27 cellular contexts compared by ENCODE assay signal in genomic region chr12:50723870-50724269, GRCh38. TPM values are rescaled to one million over a fixed set of nuclear protein-coding genes. Genes with fewer than 3 reads are reported as not detected.
DNase-seq lines count a peak whose midpoint lies in the region; ATAC-seq, FAIRE-seq and TF ChIP-seq lines count a peak whose summit lies in the region.
"Had no signal": no experiment of that assay in that cellular context is flagged by ENCODE, and none has a peak within 500 bp of the region (broad histone marks: within the 10 kb centered on the region; RNA-seq: fewer than 3 reads in every experiment).

No MANE protein-coding gene starts in this region.

- no peak overlapping the region for H2BK15ac ChIP-seq in IMR-90 (ENCODE audit: low read depth, low read length)

- H3K79me1 ChIP-seq in IMR-90 (ENCODE audit: low read depth in 1 of 2, low read length in 2 of 2), result no peaks in the 10 kb centered on the region

- H2AK5ac ChIP-seq in IMR-90 (ENCODE audit: low read depth, low read length), result no peak overlapping the region

- H3K9ac ChIP-seq in IMR-90 (ENCODE audit: low read depth, low read length) (no peak overlapping the region), skeletal muscle tissue (ENCODE audit: low read depth in 1 of 3, low read length in 3 of 3) (no peak overlapping the region), kidney (ENCODE audit: low read length in 2 of 2) (no peak overlapping the region)
- H3K9ac ChIP-seq: BLaER1 had no signal

- H3K36me3 ChIP-seq in IMR-90 (ENCODE audit: control insufficient read depth, insufficient read depth, low read length) (peaks cover 33% of the 10 kb centered on the region), skeletal muscle tissue (ENCODE audit: control insufficient read depth in 3 of 3, insufficient read depth in 3 of 3, low read length in 3 of 3) (peaks cover 36 to 58% (median 49%) of the 10 kb centered on the region in 3 donors), kidney (ENCODE audit: control insufficient read depth in 1 of 2, insufficient read depth in 2 of 2, low read length in 2 of 2) (peaks cover 26 to 57% of the 10 kb centered on the region in 2 donors)

- in situ Hi-C loops in IMR-90 (cut with MboI; ENCODE audit: low sequenced_read_pairs), result no loop called here

- TF ChIP-seq POLR2A in IMR-90 (IDR thresholded peaks at IDR 0.05; ENCODE audit: low read depth, low read length), result no peak

- POLR2A ChIA-PET in IMR-90 (lab: Charles Lee; ENCODE audit: unreplicated experiment), result no interaction called here

- no peak overlapping the region for H3K27ac ChIP-seq in IMR-90 (ENCODE audit: insufficient read depth, low read length)
- peak overlapping the region; percentile 13 for H3K27ac ChIP-seq in cingulate gyrus (ENCODE audit: low read depth, low read length)
- peak overlapping the region; percentile 26 for H3K27ac ChIP-seq in skeletal muscle tissue (ENCODE audit: low read depth, low read length)
- H3K27ac ChIP-seq in kidney (ENCODE audit: low read depth in 2 of 2, low read length in 2 of 2), result no peak overlapping the region
- H3K27ac ChIP-seq: BLaER1, esophagus muscularis mucosa, psoas muscle, SJCRH30 had no signal

- peak; percentile 11 for DNase-seq in IMR-90
- DNase-seq in left lobe of liver (ENCODE audit: low spot score), result no peak
- DNase-seq in kidney, result no peak
- DNase-seq in islet precursor cell, result no peak
- DNase-seq: activated B cell treated with CpG ODN at 0.5 μM for 24 hours; activated CD4-positive, alpha-beta T cell treated with anti-CD3 and anti-CD28 coated beads, Interleukin-2, amount 50 U/mL, for 1 hour; activated gamma-delta T cell; activated T-cell treated with anti-CD3 and anti-CD28 coated beads, Interleukin-2, amount 50 U/mL, for 1 hour; central memory CD4-positive, alpha-beta T cell; H7; hypothalamus; naive thymus-derived CD4-positive, alpha-beta T cell; NCI-H146; NCI-H2107; nucleus accumbens; psoas muscle; SJCRH30; stimulated activated CD4-positive, alpha-beta T cell treated with anti-CD3 and anti-CD28 coated beads, Interleukin-4, amount 100 ng/mL, for 24 hours; T1000; trophoblast cell had no signal

- H4K8ac ChIP-seq in IMR-90 (ENCODE audit: low read depth in 2 of 2, low read length in 2 of 2), result no peak overlapping the region

- H4K20me1 ChIP-seq in IMR-90 (ENCODE audit: insufficient read depth, low read length), result no peaks in the 10 kb centered on the region
- H4K20me1 ChIP-seq: BLaER1 had no signal

- no peak overlapping the region for H4K5ac ChIP-seq in IMR-90 (ENCODE audit: low read depth, low read length)

- H3K56ac ChIP-seq in IMR-90 (ENCODE audit: extremely low read depth, insufficient read depth, low read length), result no peak overlapping the region

- H3K4ac ChIP-seq in IMR-90 (ENCODE audit: low read depth, low read length), result no peak overlapping the region

- no peak overlapping the region for H3K18ac ChIP-seq in IMR-90 (ENCODE audit: low read depth, low read length)

- H2BK20ac ChIP-seq in IMR-90 (ENCODE audit: low read depth, low read length), result no peak overlapping the region

- H2BK5ac ChIP-seq in IMR-90 (ENCODE audit: low read depth, low read length, poor library complexity, severe bottlenecking), result no peak overlapping the region

- H3K27me3 ChIP-seq in IMR-90 (ENCODE audit: control insufficient read depth, insufficient read depth, low read length) (no peaks in the 10 kb centered on the region), skeletal muscle tissue (ENCODE audit: control insufficient read depth in 3 of 3, insufficient read depth in 3 of 3, low read length in 3 of 3) (no peaks in the 10 kb centered on the region)
- H3K27me3 ChIP-seq: BLaER1, esophagus muscularis mucosa, SJCRH30 had no signal

- TF ChIP-seq CTCF in IMR-90 (conservative IDR thresholded peaks at IDR 0.05; ENCODE audit: low read depth, low read length), result no peak
- TF ChIP-seq CTCF in kidney (IDR thresholded peaks at IDR 0.05; ENCODE audit: borderline replicate concordance, extremely low read depth, insufficient read depth), result no peak

- H3K4me2 ChIP-seq in IMR-90 (ENCODE audit: low read depth, low read length), result no peak overlapping the region
- H3K4me2 ChIP-seq: BLaER1 had no signal

- H3K4me3 ChIP-seq in IMR-90 (ENCODE audit: insufficient read depth, low read depth, low read length) (no peak overlapping the region), skeletal muscle tissue (ENCODE audit: low read length in 3 of 3) (no peak overlapping the region), kidney (ENCODE audit: low read length in 2 of 2) (no peak overlapping the region)
- H3K4me3 ChIP-seq: BLaER1, esophagus muscularis mucosa, psoas muscle, SJCRH30 had no signal

- no peak overlapping the region for H2AK9ac ChIP-seq in IMR-90 (replicated peaks; ENCODE audit: low read depth, low read length, poor library complexity)

- dilution Hi-C loops in IMR-90 (cut with HindIII; ENCODE audit: low sequenced_read_pairs, unreplicated experiment), result no loop called here

- peaks cover 2% of the 10 kb centered on the region; the same call in 1 of the 2 replicates for H3K9me1 ChIP-seq in IMR-90 (ENCODE audit: insufficient read depth, low read length)

- H3K4me1 ChIP-seq in IMR-90 (ENCODE audit: control insufficient read depth, insufficient read depth, low read length), result peaks cover 2% of the 10 kb centered on the region; the same call in 1 of the 2 replicates
- H3K4me1 ChIP-seq in skeletal muscle tissue (ENCODE audit: control insufficient read depth in 3 of 3, insufficient read depth in 3 of 3, low read length in 3 of 3), result peaks cover 0 to 15% (median 2%) of the 10 kb centered on the region in 3 donors
- H3K4me1 ChIP-seq in kidney (ENCODE audit: control insufficient read depth in 1 of 2, insufficient read depth in 1 of 2, low read depth in 1 of 2, low read length in 2 of 2), result peaks cover 0 to 4% of the 10 kb centered on the region in 2 donors
- H3K4me1 ChIP-seq: BLaER1, psoas muscle, SJCRH30 had no signal

- WGBS in IMR-90 (ENCODE audit: extremely low coverage in 2 of 2, insufficient read length in 1 of 2), 2 experiments, result no CpG with 5 or more reads among the region's 1 CpG

- no peak for FAIRE-seq in kidney (lab: Jason Lieb, UNC)
- FAIRE-seq: GM12892 had no signal

- H3K14ac ChIP-seq in IMR-90 (replicated peaks; ENCODE audit: low read depth, low read length), result no peak overlapping the region

- TF ChIP-seq RAD21 in IMR-90 (IDR thresholded peaks at IDR 0.05; ENCODE audit: low read length), result no peak

- H4K91ac ChIP-seq in IMR-90 (ENCODE audit: insufficient read depth, low read depth, low read length), result no peak overlapping the region

- H3K23ac ChIP-seq in IMR-90 (ENCODE audit: low read depth, low read length), result no peak overlapping the region

- BruUV-seq in IMR-90 (replicated peaks; lab: Mats Ljungman, UMichigan), result no TSS peak

- CTCF ChIA-PET in IMR-90 (lab: Yijun Ruan, JAX), result no interaction called here

- H2BK120ac ChIP-seq in IMR-90 (ENCODE audit: low read depth, low read length), result no peak overlapping the region

- ATAC-seq in IMR-90 (ENCODE audit: low read depth) (peak; percentile 72), left lobe of liver (peak; percentile 77), HG03439 (IDR thresholded peaks at IDR 0.05; ENCODE audit: unreplicated experiment) (no peak), HG02759 (IDR thresholded peaks at IDR 0.05; ENCODE audit: unreplicated experiment) (no peak)
- ATAC-seq: naive thymus-derived CD4-positive, alpha-beta T cell; psoas muscle had no signal

- intact Hi-C loops in IMR-90 (cut with micrococcal nuclease) (no loop called here), kidney (cut with DNase I) (no loop called here)

- no peak overlapping the region for H2AFZ ChIP-seq in IMR-90 (replicated peaks; ENCODE audit: low read length, poor library complexity)

- H3K9me3 ChIP-seq in IMR-90 (ENCODE audit: control insufficient read depth, insufficient read depth, low read length) (no peaks in the 10 kb centered on the region), skeletal muscle tissue (ENCODE audit: control insufficient read depth in 3 of 3, low read length in 3 of 3) (no peaks in the 10 kb centered on the region), kidney (ENCODE audit: control insufficient read depth in 1 of 2, low read length in 2 of 2) (no peaks in the 10 kb centered on the region)
- H3K9me3 ChIP-seq: BLaER1, esophagus muscularis mucosa, psoas muscle, SJCRH30 had no signal

TF ChIP-seq in IMR-90, 13 proteins besides CTCF, POLR2A, EP300 and RAD21:
- TF ChIP-seq RCOR1 (IDR thresholded peaks at IDR 0.05; ENCODE audit: insufficient replicate concordance, low read length), result no peak
- TF ChIP-seq ELK1 (IDR thresholded peaks at IDR 0.05; ENCODE audit: borderline replicate concordance, low read depth, low read length), result no peak
- no peak for TF ChIP-seq RFX5 (IDR thresholded peaks at IDR 0.05; ENCODE audit: low read depth, low read length)
- no peak for TF ChIP-seq BHLHE40 (IDR thresholded peaks at IDR 0.05; ENCODE audit: low read depth, low read length)
- peak; percentile 69 for TF ChIP-seq MAFK (IDR thresholded peaks at IDR 0.05; ENCODE audit: low read depth, low read length)

RNA-seq across cellular contexts. Expression of gene ATF1, which starts 40.0 kb away (rescaled TPM):
- total RNA-seq in IMR-90 (2012; rRNA removed) (20.6 and 21.9 TPM in 2 replicates), left lobe of liver (13.6 TPM), skeletal muscle tissue (20.9 TPM), kidney (29.0 TPM)
- polyA plus RNA-seq in IMR-90 (2012; rRNA removed) (24.0 and 32.4 TPM in 2 replicates), kidney (ENCODE audit: insufficient read depth, low read depth, low replicate concordance) (13.9 TPM)
- 5.2 and 5.4 TPM in 2 replicates for polyA plus RNA-seq in IMR-90 (2012; cell fraction: cytosol; rRNA removed)
- 1.9 and 8.5 TPM in 2 replicates for polyA plus RNA-seq in IMR-90 (2012; cell fraction: nucleus; rRNA removed; ENCODE audit: low replicate concordance)

Comparison
In these comparisons a context has a peak if more than half of its experiments do, and no peak if none do; other contexts are left out.
1. ATAC-seq: peak in IMR-90 (single experiment) and left lobe of liver (single experiment); none in HG03439 (single experiment) and HG02759 (single experiment).
2. H3K27ac ChIP-seq: peak in cingulate gyrus (single experiment) and skeletal muscle tissue (single experiment); none in IMR-90 (single experiment) and kidney (0 of 2).